In genomic region chr2:185610301-185610700, GRCh38 we compare ENCODE assay signal across 23 cellular contexts.
"Had no signal": no experiment of that assay in that cellular context is flagged by ENCODE, and none has a peak within 500 bp of the region (broad histone marks: within the 10 kb centered on the region; RNA-seq: fewer than 3 reads in every experiment).

No MANE protein-coding gene starts in this region.

- H3K27ac Mint-ChIP-seq: memory B cell; naive thymus-derived CD8-positive, alpha-beta T cell; stimulated activated effector memory CD8-positive, alpha-beta T cell treated with anti-CD3 and anti-CD28 coated beads, Interleukin-12 subunit alpha, Interleukin-12 subunit beta, amount 100 ng/mL, for 72 hours; stimulated activated naive CD8-positive, alpha-beta T cell treated with anti-CD3 and anti-CD28 coated beads, Interleukin-15, Interleukin-2, amounts not matched to agents 100 ng/mL and 50 ng/mL, for 24 hours; type B pancreatic cell had no signal

- H3K36me3 Mint-ChIP-seq: memory B cell; naive thymus-derived CD8-positive, alpha-beta T cell; stimulated activated effector memory CD8-positive, alpha-beta T cell treated with anti-CD3 and anti-CD28 coated beads, Interleukin-12 subunit alpha, Interleukin-12 subunit beta, amount 100 ng/mL, for 72 hours; type B pancreatic cell had no signal

- ATAC-seq: naive thymus-derived CD8-positive, alpha-beta T cell; psoas muscle; right lobe of liver; stimulated activated effector memory CD8-positive, alpha-beta T cell treated with anti-CD3 and anti-CD28 coated beads, Interleukin-12 subunit alpha, Interleukin-12 subunit beta, amount 100 ng/mL, for 72 hours had no signal

- H3K9ac ChIP-seq: parathyroid adenoma had no signal

- H3K36me3 ChIP-seq: left ventricle myocardium inferior, right atrium auricular region, right lobe of liver, tibial nerve, uterus had no signal

- H3K79me2 ChIP-seq: parathyroid adenoma had no signal

- H3K4me3 ChIP-seq: left ventricle myocardium inferior, lung, psoas muscle, right atrium auricular region, right lobe of liver, skin epidermis, tibial nerve, uterus had no signal

- H3K9me3 ChIP-seq: psoas muscle, right lobe of liver had no signal

- DNase-seq: hippocampal formation; left ventricle myocardium inferior; naive thymus-derived CD8-positive, alpha-beta T cell; nucleus accumbens; psoas muscle; right lobe of liver; stimulated activated CD4-positive, alpha-beta T cell treated with anti-CD3 and anti-CD28 coated beads, Interleukin-12 subunit alpha, Interleukin-12 subunit beta, amount 100 ng/mL, for 4 hours; stimulated activated CD4-positive, alpha-beta T cell treated with anti-CD3 and anti-CD28 coated beads, Interleukin-15, amount 100 ng/mL, for 24 hours; stimulated activated CD4-positive, alpha-beta T cell treated with anti-CD3 and anti-CD28 coated beads, Interleukin-4, amount 100 ng/mL, for 24 hours; stimulated activated naive CD4-positive, alpha-beta T cell; uterus had no signal

- H3K27me3 ChIP-seq: right atrium auricular region, right lobe of liver, tibial nerve, uterus had no signal

- H3K4me3 Mint-ChIP-seq: memory B cell; naive thymus-derived CD8-positive, alpha-beta T cell; nephron; neural crest cell; stimulated activated effector memory CD8-positive, alpha-beta T cell treated with anti-CD3 and anti-CD28 coated beads, Interleukin-12 subunit alpha, Interleukin-12 subunit beta, amount 100 ng/mL, for 72 hours; stimulated activated naive CD8-positive, alpha-beta T cell treated with anti-CD3 and anti-CD28 coated beads, Interleukin-15, Interleukin-2, amounts not matched to agents 100 ng/mL and 50 ng/mL, for 24 hours; type B pancreatic cell had no signal

- H3K27ac ChIP-seq: left ventricle myocardium inferior, parathyroid adenoma, psoas muscle, right atrium auricular region, right lobe of liver, skin epidermis, tibial nerve, uterus had no signal

- FAIRE-seq: keratinocyte had no signal

- H3K4me1 ChIP-seq: left ventricle myocardium inferior, parathyroid adenoma, psoas muscle, right atrium auricular region, right lobe of liver, tibial nerve, uterus had no signal

- H2AFZ ChIP-seq: parathyroid adenoma had no signal

- H3K4me1 Mint-ChIP-seq: memory B cell; naive thymus-derived CD8-positive, alpha-beta T cell; nephron; neural crest cell; stimulated activated effector memory CD8-positive, alpha-beta T cell treated with anti-CD3 and anti-CD28 coated beads, Interleukin-12 subunit alpha, Interleukin-12 subunit beta, amount 100 ng/mL, for 72 hours had no signal

- H3K27me3 Mint-ChIP-seq: memory B cell; naive thymus-derived CD8-positive, alpha-beta T cell; stimulated activated naive CD8-positive, alpha-beta T cell treated with anti-CD3 and anti-CD28 coated beads, Interleukin-15, Interleukin-2, amounts not matched to agents 100 ng/mL and 50 ng/mL, for 24 hours; type B pancreatic cell had no signal
